In the genomic region with DNA sequence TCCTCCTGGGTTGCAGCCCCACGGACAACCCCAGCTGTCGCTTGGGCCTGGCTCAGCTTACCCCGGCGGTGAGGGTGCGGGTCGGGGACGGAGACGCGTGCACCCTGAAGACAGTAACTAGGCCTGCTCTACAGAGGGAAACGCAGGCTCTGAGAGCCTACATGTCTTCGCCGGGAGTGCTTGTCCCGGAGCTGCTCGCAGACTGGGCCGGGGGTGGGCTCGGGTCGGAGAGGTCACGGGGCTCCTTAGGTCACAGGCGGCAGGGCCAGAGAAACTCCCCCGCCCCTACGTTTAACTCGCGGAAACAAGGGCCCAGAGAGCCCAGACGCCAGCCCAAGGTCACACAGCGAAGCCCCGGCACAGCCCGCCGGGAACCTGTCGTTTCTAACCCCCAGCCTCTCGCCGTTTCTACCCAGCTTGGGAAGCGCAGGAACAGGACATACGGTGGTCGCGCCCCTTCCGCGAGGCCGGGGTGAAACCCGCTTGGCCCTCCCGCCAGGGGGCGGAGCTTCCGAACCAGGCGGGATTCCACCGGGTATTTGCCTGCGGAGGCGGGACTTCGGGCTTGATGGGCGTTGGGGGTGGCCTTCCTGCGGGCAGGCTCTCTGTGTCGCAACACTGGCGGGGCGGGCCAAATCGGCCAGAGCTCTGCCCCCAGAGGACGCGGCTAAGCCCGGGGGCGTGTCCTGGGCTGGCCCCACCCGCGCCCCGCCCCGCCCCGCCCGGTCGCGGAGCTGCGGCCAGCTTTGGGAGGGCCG, we compare ENCODE assay signal across 8 cellular contexts. TPM values are rescaled to one million over a fixed set of nuclear protein-coding genes. Genes with fewer than 3 reads are reported as not detected.
DNase-seq lines count a peak whose midpoint lies in the region; ATAC-seq and TF ChIP-seq lines count a peak whose summit lies in the region.

HDAC11 (plus strand) TSS at position 725 of the 758 bp plus-strand sequence. CDS start 42 bp downstream, outside the sequence.

- no peaks in the 10 kb centered on the region for H3K36me3 Mint-ChIP-seq in activated T-cell treated with anti-CD3 and anti-CD28 coated beads, Interleukin-2, amount 50 U/mL, for 4 hours (ENCODE audit: insufficient read depth)

- no peaks in the 10 kb centered on the region for H3K9me3 ChIP-seq in muscle layer of duodenum (ENCODE audit: control insufficient read depth in 1 of 2, low read length in 2 of 2)

- no peaks in the 10 kb centered on the region for H3K27me3 ChIP-seq in muscle layer of duodenum (ENCODE audit: low read depth, low read length)

- peaks cover 13% of the 10 kb centered on the region for H3K4me1 Mint-ChIP-seq in activated T-cell treated with anti-CD3 and anti-CD28 coated beads, Interleukin-2, amount 50 U/mL, for 4 hours (ENCODE audit: low read depth)

- peaks cover 3 to 24% of the 10 kb centered on the region in 2 donors for H3K4me1 ChIP-seq in muscle layer of duodenum (ENCODE audit: control insufficient read depth in 1 of 2, insufficient read depth in 2 of 2, low read length in 2 of 2)

- DNase-seq in DMS153 treated with DMSO at 0.1 percent for 48 hours (lab: John Stamatoyannopoulos, UW; ENCODE audit: unreplicated experiment) (peak; percentile 58), OCI-M2 (lab: John Stamatoyannopoulos, UW; ENCODE audit: unreplicated experiment) (peak; percentile 23)
- DNase-seq in activated T-cell treated with anti-CD3 and anti-CD28 coated beads, Interleukin-2, amount 50 U/mL, for 4 hours = peak; percentile 95
- DNase-seq in stimulated activated CD8-positive, alpha-beta memory T cell treated with anti-CD3 and anti-CD28 coated beads, Interleukin-7, amount 100 ng/mL, for 24 hours (ENCODE audit: low read depth) = peak; percentile 95

- peak within 1 kb of the TSS; percentile 78 for H3K27ac ChIP-seq in muscle layer of duodenum (ENCODE audit: low read length)

- no peak for TF ChIP-seq RAD21 in Ishikawa (IDR thresholded peaks at IDR 0.05; ENCODE audit: low read depth)

- H3K36me3 ChIP-seq in muscle layer of duodenum (ENCODE audit: control insufficient read depth in 1 of 2, insufficient read depth in 2 of 2, low read length in 2 of 2) = peaks cover 0 to 7% of the 10 kb centered on the region in 2 donors

- peak within 1 kb of the TSS; percentile 89 for H3K4me3 Mint-ChIP-seq in activated T-cell treated with anti-CD3 and anti-CD28 coated beads, Interleukin-2, amount 50 U/mL, for 4 hours

- ATAC-seq in GM21576 (IDR thresholded peaks at IDR 0.05; ENCODE audit: unreplicated experiment) = peak; percentile 98
- ATAC-seq in activated T-cell treated with anti-CD3 and anti-CD28 coated beads, Interleukin-2, amount 50 U/mL, for 4 hours = peak; percentile 97
- peak; percentile 98 for ATAC-seq in esophagus mucosa

- H3K27me3 Mint-ChIP-seq in activated T-cell treated with anti-CD3 and anti-CD28 coated beads, Interleukin-2, amount 50 U/mL, for 4 hours (ENCODE audit: low read depth) = no peaks in the 10 kb centered on the region

- no peak for TF ChIP-seq EP300 in Ishikawa (IDR thresholded peaks at IDR 0.05; ENCODE audit: borderline replicate concordance)

- no peaks in the 10 kb centered on the region for H3K9me3 Mint-ChIP-seq in activated T-cell treated with anti-CD3 and anti-CD28 coated beads, Interleukin-2, amount 50 U/mL, for 4 hours

- H3K4me3 ChIP-seq in muscle layer of duodenum (ENCODE audit: low read depth in 1 of 2, low read length in 2 of 2) = peak within 1 kb of the TSS; percentile 76 to 77

TF ChIP-seq in Ishikawa, 13 proteins besides CTCF, POLR2A, EP300 and RAD21:
- peak; percentile 95 for TF ChIP-seq ZBTB7A (IDR thresholded peaks at IDR 0.05; ENCODE audit: low read depth)
- TF ChIP-seq NFIC (IDR thresholded peaks at IDR 0.05) = no peak
- peak; percentile 38; the same call in 1 of the 2 replicates for TF ChIP-seq CREB1 (IDR thresholded peaks at IDR 0.05; ENCODE audit: low read depth)
- TF ChIP-seq, protein P1, sequence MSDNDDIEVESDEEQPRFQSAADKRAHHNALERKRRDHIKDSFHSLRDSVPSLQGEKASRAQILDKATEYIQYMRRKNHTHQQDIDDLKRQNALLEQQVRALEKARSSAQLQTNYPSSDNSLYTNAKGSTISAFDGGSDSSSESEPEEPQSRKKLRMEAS (IDR thresholded peaks at IDR 0.05) = peak; percentile 22; the same call in 1 of the 2 replicates
- no peak for TF ChIP-seq TAF1 (IDR thresholded peaks at IDR 0.05; ENCODE audit: low read depth)
- no peak for TF ChIP-seq TEAD4 (IDR thresholded peaks at IDR 0.05)
- peak; percentile 93 for TF ChIP-seq CEBPB (IDR thresholded peaks at IDR 0.05)
- no peak for TF ChIP-seq REST (IDR thresholded peaks at IDR 0.05; ENCODE audit: low read depth)
TF ChIP-seq in Ishikawa: peak in this region for 4.

RNA-seq across cellular contexts. Expression of gene HDAC11, which starts in this region (rescaled TPM):
- 1 to 10 TPM; 2.0 to 2.6 (median 2.3) TPM for total RNA-seq in activated T-cell treated with anti-CD3 and anti-CD28 coated beads, Interleukin-2, amount 50 U/mL, for 4 hours
- 15.9 TPM for total RNA-seq in esophagus mucosa

Comparison
In these comparisons a context has a peak if more than half of its experiments do, and no peak if none do; other contexts are left out.
1. Peak in every context shown above with its lines: DNase-seq, ATAC-seq, H3K4me3 ChIP-seq and H3K27ac ChIP-seq.
2. DNase-seq: peak in every context shown above with its lines; median percentile 95 in activated T-cell treated with anti-CD3 and anti-CD28 coated beads, Interleukin-2, amount 50 U/mL, for 4 hours; 95 in stimulated activated CD8-positive, alpha-beta memory T cell treated with anti-CD3 and anti-CD28 coated beads, Interleukin-7, amount 100 ng/mL, for 24 hours; 58 in DMS153 treated with DMSO at 0.1 percent for 48 hours; 23 in OCI-M2.